In the genomic region with DNA sequence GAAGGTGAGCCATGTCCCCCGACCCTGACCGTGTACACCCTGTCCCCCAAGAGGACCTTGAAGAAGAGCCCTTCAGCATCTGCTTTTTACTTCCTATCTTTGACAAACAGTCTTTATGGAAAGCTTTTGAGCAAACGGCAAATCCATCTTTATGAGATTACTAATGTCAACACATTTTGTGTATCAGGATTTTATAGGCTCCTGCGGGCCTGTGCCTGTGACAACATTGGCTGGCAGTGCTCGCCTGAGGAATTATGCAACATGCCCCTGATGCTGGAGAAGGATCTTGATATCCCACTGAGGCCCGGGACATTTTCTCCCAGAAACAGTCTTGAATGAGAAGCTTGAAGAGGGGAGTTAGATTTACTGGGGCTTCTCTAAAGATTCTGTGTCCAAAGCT, we compare ENCODE assay signal across 19 cellular contexts.
A peak's percentile ranks its signal among the peaks of the same experiment; 100 is the strongest.
DNase-seq lines count a peak whose midpoint lies in the region; ATAC-seq and TF ChIP-seq lines count a peak whose summit lies in the region.
"Had no signal": no experiment of that assay in that cellular context is flagged by ENCODE, and none has a peak within 500 bp of the region (broad histone marks: within the 10 kb centered on the region; RNA-seq: fewer than 3 reads in every experiment).

No MANE protein-coding gene starts in this region.

- no peak for TF ChIP-seq CTCF in C4-2B (conservative IDR thresholded peaks at IDR 0.05)
- no peak for TF ChIP-seq CTCF in LNCaP clone FGC (IDR thresholded peaks at IDR 0.05; ENCODE audit: control insufficient read depth, extremely low read depth, insufficient read depth)
- TF ChIP-seq CTCF in colonic mucosa (IDR thresholded peaks at IDR 0.05), result no peak

- no peaks in the 10 kb centered on the region for H3K27me3 ChIP-seq in colonic mucosa
- H3K27me3 ChIP-seq: BE2C had no signal

- H3K4me3 ChIP-seq in LNCaP clone FGC (ENCODE audit: low read depth, low read length) (no peak overlapping the region), colonic mucosa (no peak overlapping the region)
- H3K4me3 ChIP-seq: GM23338, K562 had no signal

- peak; percentile 80 for DNase-seq in LNCaP clone FGC (ENCODE audit: low read depth)
- peak; percentile 19 for DNase-seq in colonic mucosa
- no peak for DNase-seq in NCI-H774 (lab: John Stamatoyannopoulos, UW)
- no peak for DNase-seq in NCI-H2107 (lab: John Stamatoyannopoulos, UW)
- DNase-seq: ACHN; BE2C; C1 segment of cervical spinal cord; Caco-2; CD4-positive, alpha-beta T cell; DMS79 treated with DMSO at 0.1 percent for 48 hours; GF-D8; HCEC 1CT; HFFc6; IMR-90 had no signal

- H3K36me3 ChIP-seq in colonic mucosa, result no peaks in the 10 kb centered on the region
- H3K36me3 ChIP-seq: BE2C had no signal

- H3K27ac ChIP-seq in C4-2B (peak overlapping the region; percentile 16; the same call in 1 of the 2 replicates), colonic mucosa (no peak overlapping the region)
- H3K27ac ChIP-seq: HL-60 had no signal

- intact Hi-C loops in colonic mucosa (cut with DNase I), result no loop called here

- ATAC-seq in GM21825 (IDR thresholded peaks at IDR 0.05; ENCODE audit: unreplicated experiment), result no peak
- ATAC-seq: GM23338, K562 had no signal

- H3K4me1 ChIP-seq in colonic mucosa, result no peaks in the 10 kb centered on the region
- H3K4me1 ChIP-seq: BE2C, Caco-2 had no signal

- H3K9ac ChIP-seq in colonic mucosa (ENCODE audit: low read depth in 2 of 2, low read length in 2 of 2), result no peak overlapping the region

- no peaks in the 10 kb centered on the region for H3K9me3 ChIP-seq in colonic mucosa
- H3K9me3 ChIP-seq: BE2C, Caco-2 had no signal

Comparison
In these comparisons a context has a peak if more than half of its experiments do, and no peak if none do; other contexts are left out.
1. DNase-seq: peak in LNCaP clone FGC (single experiment) and colonic mucosa (single experiment); none in NCI-H774 (single experiment) and NCI-H2107 (single experiment).